Comparison of ENCODE assay signal across 1 cellular context in genomic region chr1:111758373-111758772, GRCh38.
TF ChIP-seq lines count a peak whose summit lies in the region.

No MANE protein-coding gene starts in this region.

TF ChIP-seq in GM12878, 131 proteins besides CTCF, POLR2A, EP300 and RAD21:
- TF ChIP-seq ATF2 (IDR thresholded peaks at IDR 0.05; ENCODE audit: low read length) (no peak), HDAC6 (IDR thresholded peaks at IDR 0.05; ENCODE audit: unreplicated experiment) (no peak), IKZF2 (IDR thresholded peaks at IDR 0.05) (no peak), SMC3 (IDR thresholded peaks at IDR 0.05; ENCODE audit: borderline replicate concordance, low read length) (peak; percentile 26; the same call in 1 of the 2 replicates), CBX3 (IDR thresholded peaks at IDR 0.05; ENCODE audit: borderline replicate concordance, low read depth) (no peak), RAD51 (IDR thresholded peaks at IDR 0.05) (0 out of 2 replicates have a peak, but pooled peaks have one; percentile 18), ZBTB11 (CRISPR knock-in tag; IDR thresholded peaks at IDR 0.05) (no peak), MLLT1 (IDR thresholded peaks at IDR 0.05) (peak; percentile 38; the same call in 1 of the 2 replicates), ESRRA (IDR thresholded peaks at IDR 0.05; ENCODE audit: low read length) (no peak), BCLAF1 (IDR thresholded peaks at IDR 0.05) (no peak), HCFC1 (IDR thresholded peaks at IDR 0.05; ENCODE audit: low read length) (no peak), YY1 (IDR thresholded peaks at IDR 0.05; ENCODE audit: low read depth, low read length) (no peak), USF1 (IDR thresholded peaks at IDR 0.05; ENCODE audit: borderline replicate concordance, extremely low read length, insufficient read depth, low read depth, low read length) (no peak), RUNX3 (IDR thresholded peaks at IDR 0.05; ENCODE audit: low read length) (no peak), EED (IDR thresholded peaks at IDR 0.05; ENCODE audit: low read depth) (no peak), NKRF (conservative IDR thresholded peaks at IDR 0.05) (no peak), CBX5 (IDR thresholded peaks at IDR 0.05; ENCODE audit: low read depth) (no peak)
